In genomic region chr3:11536936-11537612, GRCh38 we compare ENCODE assay signal across 17 cellular contexts.
"Had no signal": no experiment of that assay in that cellular context is flagged by ENCODE, and none has a peak within 500 bp of the region (broad histone marks: within the 10 kb centered on the region; RNA-seq: fewer than 3 reads in every experiment).

No MANE protein-coding gene starts in this region.

- H3K27me3 ChIP-seq: brain microvascular endothelial cell, neutrophil, tibial artery had no signal

- H3K4me1 ChIP-seq: lower lobe of right lung, parathyroid adenoma had no signal

- H3K4me3 ChIP-seq: lower lobe of right lung, tibial artery had no signal

- ATAC-seq: lower lobe of right lung had no signal

- H3K4me3 Mint-ChIP-seq: activated B cell treated with CpG ODN at 0.5 μM for 24 hours; activated CD4-positive, alpha-beta T cell treated with anti-CD3 and anti-CD28 coated beads, Interleukin-2, amount 10 ng/mL, durations not matched to agents 24 days and 14 days; central memory CD8-positive, alpha-beta T cell had no signal

- H3K9me3 Mint-ChIP-seq: activated B cell treated with CpG ODN at 0.5 μM for 24 hours; activated CD4-positive, alpha-beta T cell treated with anti-CD3 and anti-CD28 coated beads, Interleukin-2, amount 10 ng/mL, durations not matched to agents 24 days and 14 days; central memory CD8-positive, alpha-beta T cell had no signal

- H3K36me3 ChIP-seq: brain microvascular endothelial cell, lower lobe of right lung, tibial artery had no signal

- H3K27ac Mint-ChIP-seq: activated B cell treated with CpG ODN at 0.5 μM for 24 hours; activated CD4-positive, alpha-beta T cell treated with anti-CD3 and anti-CD28 coated beads, Interleukin-2, amount 10 ng/mL, durations not matched to agents 24 days and 14 days had no signal

- H3K27ac ChIP-seq: brain microvascular endothelial cell, lower lobe of right lung, neutrophil, parathyroid adenoma, tibial artery had no signal

- H3K9me3 ChIP-seq: lower lobe of right lung, neutrophil, tibial artery had no signal

- H3K4me1 Mint-ChIP-seq: activated B cell treated with CpG ODN at 0.5 μM for 24 hours; activated CD4-positive, alpha-beta T cell treated with anti-CD3 and anti-CD28 coated beads, Interleukin-2, amount 10 ng/mL, durations not matched to agents 24 days and 14 days had no signal

- DNase-seq: activated B cell treated with CpG ODN at 0.5 μM for 24 hours; activated CD4-positive, alpha-beta T cell treated with anti-CD3 and anti-CD28 coated beads, Interleukin-2, amount 10 ng/mL, durations not matched to agents 24 days and 14 days; activated CD8-positive, alpha-beta memory T cell treated with anti-CD3 and anti-CD28 coated beads for 24 hours; activated naive CD4-positive, alpha-beta T cell; anterior cingulate cortex; brain microvascular endothelial cell; effector memory CD4-positive, alpha-beta T cell; foreskin melanocyte; lower lobe of right lung; midbrain; retina; stimulated activated CD4-positive, alpha-beta T cell treated with anti-CD3 and anti-CD28 coated beads, Interleukin-4, amount 100 ng/mL, for 1 hour; stimulated activated naive CD4-positive, alpha-beta T cell had no signal

- H3K27me3 Mint-ChIP-seq: activated B cell treated with CpG ODN at 0.5 μM for 24 hours; activated CD4-positive, alpha-beta T cell treated with anti-CD3 and anti-CD28 coated beads, Interleukin-2, amount 10 ng/mL, durations not matched to agents 24 days and 14 days; central memory CD8-positive, alpha-beta T cell had no signal
